Comparison of ENCODE assay signal across 13 cellular contexts in the genomic region with DNA sequence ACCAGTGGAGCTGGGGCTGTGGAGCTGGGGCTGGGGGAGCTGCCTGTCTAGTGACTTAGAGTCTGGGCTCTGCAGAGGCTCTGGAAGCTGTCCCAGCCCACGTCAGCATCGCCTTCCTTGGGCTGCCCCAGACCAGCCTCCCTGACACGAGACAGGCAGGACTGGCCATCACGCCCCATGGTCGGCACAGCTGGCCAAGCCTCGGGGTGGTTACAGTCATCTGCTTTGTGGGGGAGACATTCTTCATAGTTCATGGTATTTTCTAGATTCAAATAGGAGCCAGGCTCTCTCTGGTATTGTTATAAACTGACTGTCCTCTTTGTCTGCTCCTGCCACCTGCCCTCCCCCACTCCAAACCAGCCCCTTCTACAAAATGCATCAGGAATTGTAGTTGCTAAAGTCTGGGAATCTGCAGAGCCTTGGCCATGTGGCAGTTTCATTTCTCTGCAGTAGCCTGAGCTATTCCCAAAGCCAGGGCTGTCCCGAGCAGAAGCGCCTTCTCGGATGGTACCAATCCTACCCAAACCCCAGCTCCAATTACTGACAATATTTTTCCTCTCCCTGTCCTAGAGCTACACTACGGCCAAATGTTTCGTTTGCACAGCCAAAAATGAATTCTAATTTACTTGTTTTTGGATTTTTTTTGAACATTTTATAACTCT. TPM values are rescaled to one million over a fixed set of nuclear protein-coding genes. Genes with fewer than 3 reads are reported as not detected.
DNase-seq lines count a peak whose midpoint lies in the region; ATAC-seq and TF ChIP-seq lines count a peak whose summit lies in the region.
"Had no signal": no experiment of that assay in that cellular context is flagged by ENCODE, and none has a peak within 500 bp of the region (broad histone marks: within the 10 kb centered on the region; RNA-seq: fewer than 3 reads in every experiment).

No MANE protein-coding gene starts in this region.

- no peak overlapping the region for H3K27ac ChIP-seq in left ventricle myocardium inferior (replicated peaks)
- H3K27ac ChIP-seq in aorta (ENCODE audit: low read depth in 1 of 2, low read length in 2 of 2): no peak overlapping the region

- H3K4me1 ChIP-seq in left ventricle myocardium inferior: peaks cover 6% of the 10 kb centered on the region
- H3K4me1 ChIP-seq in aorta (ENCODE audit: control insufficient read depth in 1 of 2, insufficient read depth in 2 of 2, low read length in 2 of 2): no peaks in the 10 kb centered on the region

- H3K36me3 ChIP-seq in left ventricle myocardium inferior (no peaks in the 10 kb centered on the region), aorta (ENCODE audit: control insufficient read depth in 1 of 2, insufficient read depth in 2 of 2, low read length in 1 of 2) (peaks cover 0 to 1% of the 10 kb centered on the region in 2 donors)

- DNase-seq in Right ventricle myocardium superior: peak; percentile 63
- DNase-seq in left ventricle myocardium inferior: no peak
- DNase-seq in fibroblast of villous mesenchyme (ENCODE audit: low read depth): peak; percentile 73
- peak in 51 of 56 donors; percentile 23 to 92 (median 71) for DNase-seq in nucleus accumbens (lab: John Stamatoyannopoulos, UW)
- DNase-seq in aorta: peak; percentile 79 to 84
- no peak for DNase-seq in GM19240 (ENCODE audit: insufficient read length, low spot score)
- DNase-seq: activated naive CD4-positive, alpha-beta T cell treated with anti-CD3 and anti-CD28 coated beads, Interleukin-2, amount 10 ng/mL, durations not matched to agents 7 days and 5 days; effector memory CD4-positive, alpha-beta T cell; NCI-H1105 treated with DMSO at 0.1 percent for 48 hours; trophoblast cell had no signal

- ATAC-seq in Right ventricle myocardium superior (ENCODE audit: poor library complexity) (peak; percentile 46), aorta (ENCODE audit: low FRiP score) (peak; percentile 53), GM21526 (IDR thresholded peaks at IDR 0.05; ENCODE audit: low FRiP score, unreplicated experiment) (no peak), GM19395 (IDR thresholded peaks at IDR 0.05; ENCODE audit: unreplicated experiment) (no peak)

- H3K27me3 ChIP-seq in left ventricle myocardium inferior (ENCODE audit: low read depth) (no peaks in the 10 kb centered on the region), aorta (ENCODE audit: control insufficient read depth in 1 of 2, insufficient read depth in 2 of 2, low read length in 1 of 2) (no peaks in the 10 kb centered on the region)

- intact Hi-C loops in Right ventricle myocardium superior (cut with DNase I): no loop called here
- intact Hi-C loops in left ventricle myocardium inferior (cut with micrococcal nuclease): no loop called here
- intact Hi-C loops in aorta (cut with DNase I): no loop called here

- WGBS in aorta, 2 donors: 42 to 60% methylated on average over 11 of the region's 11 CpGs

- no peak for TF ChIP-seq CTCF in left ventricle myocardium inferior (IDR thresholded peaks at IDR 0.05; ENCODE audit: borderline replicate concordance)
- no peak for TF ChIP-seq CTCF in fibroblast of villous mesenchyme (IDR thresholded peaks at IDR 0.05; ENCODE audit: insufficient read depth, low read depth, low read length)

- H3K9me3 ChIP-seq in left ventricle myocardium inferior (replicated peaks): no peaks in the 10 kb centered on the region
- no peaks in the 10 kb centered on the region for H3K9me3 ChIP-seq in aorta (ENCODE audit: control insufficient read depth, low read length)

- H3K4me3 ChIP-seq in left ventricle myocardium inferior (no peak overlapping the region), fibroblast of villous mesenchyme (ENCODE audit: low read depth, low read length) (no peak overlapping the region), aorta (ENCODE audit: low read length in 2 of 2) (no peak overlapping the region)

RNA-seq across cellular contexts. Expression of a gene that starts 29.4 kb away (rescaled TPM):
- 2.2 TPM for total RNA-seq in Right ventricle myocardium superior
- 3.4 TPM for total RNA-seq in left ventricle myocardium inferior
- 4.8 and 5.2 TPM in 2 replicates for total RNA-seq in fibroblast of villous mesenchyme
- 10 to 100 TPM; 31.9 to 82.6 TPM for total RNA-seq in aorta
- polyA plus RNA-seq in aorta: 10 to 100 TPM in 1 of 2 donors, 1 to 10 TPM in 1; 8.0 to 39.0 TPM
- total RNA-seq: NCI-H460 had no signal

Comparison
In these comparisons a context has a peak if more than half of its experiments do, and no peak if none do; other contexts are left out.
1. DNase-seq: peak in Right ventricle myocardium superior (single experiment), fibroblast of villous mesenchyme (single experiment), nucleus accumbens (51 of 56) and aorta (2 of 2); none in left ventricle myocardium inferior (single experiment) and GM19240 (single experiment).
2. ATAC-seq: peak in Right ventricle myocardium superior (single experiment) and aorta (single experiment); none in GM21526 (single experiment) and GM19395 (single experiment).